8 cellular contexts compared by ENCODE assay signal in the genomic region with DNA sequence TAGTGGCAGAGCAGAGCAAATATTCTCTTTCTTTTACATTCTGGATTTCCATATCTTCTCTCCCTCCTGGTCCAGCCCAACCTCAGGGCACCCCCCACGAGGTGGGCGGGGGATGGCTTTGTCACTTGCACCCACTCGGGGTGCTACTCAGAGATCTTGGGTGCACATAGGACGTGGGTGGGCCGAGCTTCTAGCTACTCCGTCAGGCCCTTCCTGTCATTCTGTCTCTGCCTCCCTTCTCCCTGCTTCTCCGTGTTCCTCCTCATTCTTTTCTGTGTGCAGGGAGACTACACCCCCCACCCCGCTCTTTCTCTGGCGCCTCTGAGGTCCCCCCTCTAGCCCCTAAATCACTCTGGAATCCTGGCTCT. TPM values are rescaled to one million over a fixed set of nuclear protein-coding genes. Genes with fewer than 3 reads are reported as not detected.
A peak's percentile ranks its signal among the peaks of the same experiment; 100 is the strongest.
DNase-seq lines count a peak whose midpoint lies in the region; ATAC-seq and TF ChIP-seq lines count a peak whose summit lies in the region.

No MANE protein-coding gene starts in this region.

- H3K79me1 ChIP-seq in H9 (ENCODE audit: insufficient read depth, low read depth, low read length, poor library complexity, severe bottlenecking): no peaks in the 10 kb centered on the region

- DNase-seq in H9 (no peak), adrenal gland (peak in 1 of 7 donors; percentile 52), iPS-NIHi11 (ENCODE audit: low spot score) (no peak), left colon (no peak)
- no peak for DNase-seq in stimulated activated naive B cell treated with anti-CD40 and anti-IgM and Interleukin-4, amounts not matched to agents 10 μg/mL and 1 μg/mL and 100 μg/mL, for 72 hours
- no peak for DNase-seq in naive thymus-derived CD4-positive, alpha-beta T cell

- no peak overlapping the region for H2AK5ac ChIP-seq in H9 (ENCODE audit: insufficient read length, low read length)

- POLR2A ChIA-PET in naive thymus-derived CD4-positive, alpha-beta T cell (lab: Charles Lee): no interaction called here

- H3K9ac ChIP-seq in H9 (ENCODE audit: extremely low read depth, insufficient read length, low read length): no peak overlapping the region

- no peaks in the 10 kb centered on the region for H3K79me2 ChIP-seq in H9 (ENCODE audit: insufficient read depth, low read length)

- H4K8ac ChIP-seq in H9 (replicated peaks; ENCODE audit: insufficient read length, low read depth, low read length): no peak overlapping the region

- peaks cover 4% of the 10 kb centered on the region; the same call in 1 of the 2 replicates for H3K4me1 ChIP-seq in H9 (ENCODE audit: insufficient read depth, low read length)
- H3K4me1 ChIP-seq in adrenal gland (replicated peaks in 1 of 2): peaks cover 15 to 32% of the 10 kb centered on the region in 2 donors
- peaks cover 0 to under 1% of the 10 kb centered on the region in 2 donors for H3K4me1 ChIP-seq in naive thymus-derived CD4-positive, alpha-beta T cell (ENCODE audit: control insufficient read depth in 2 of 2, insufficient read depth in 2 of 2, low read length in 2 of 2)

- peaks cover 30 to 36% of the 10 kb centered on the region in 2 experiments for H3K4me1 Mint-ChIP-seq in H9
- peaks cover 49 to 64% of the 10 kb centered on the region in 2 donors for H3K4me1 Mint-ChIP-seq in stimulated activated naive B cell treated with anti-CD40 and anti-IgM and Interleukin-4, amounts not matched to agents 10 μg/mL and 1 μg/mL and 100 μg/mL, for 72 hours
- H3K4me1 Mint-ChIP-seq in naive thymus-derived CD4-positive, alpha-beta T cell: peaks cover 9 to 14% (median 10%) of the 10 kb centered on the region in 7 donors

- no peaks in the 10 kb centered on the region for H4K20me1 ChIP-seq in H9 (ENCODE audit: control insufficient read depth, insufficient read depth, insufficient read length)

- H3T11ph ChIP-seq in H9 (ENCODE audit: low read length): no peak overlapping the region

- TF ChIP-seq CTCF in H9 (conservative IDR thresholded peaks at IDR 0.05): no peak
- TF ChIP-seq CTCF in adrenal gland (IDR thresholded peaks at IDR 0.05): no peak

- no CpG with 5 or more reads among the region's 9 CpGs for WGBS in H9 (ENCODE audit: extremely low coverage, insufficient read length, low lambda C conversion rate)
- WGBS in adrenal gland, 4 donors: 26 to 51% (median 36%) methylated on average over 9 of the region's 9 CpGs

- no peak overlapping the region for H3K56ac ChIP-seq in H9 (ENCODE audit: insufficient read length, low read depth, low read length)

- H2BK12ac ChIP-seq in H9 (ENCODE audit: insufficient read length, low read depth, low read length): no peak overlapping the region

- H3K4me3 ChIP-seq in adrenal gland (peak overlapping the region in 2 of 4 donors; percentile 21 to 44), iPS-18c (ENCODE audit: insufficient read depth, low read depth, low read length) (peak overlapping the region; percentile 11)
- H3K4me3 ChIP-seq in naive thymus-derived CD4-positive, alpha-beta T cell (ENCODE audit: low read length): no peak overlapping the region

- no peak overlapping the region for H2BK15ac ChIP-seq in H9 (ENCODE audit: low read depth, low read length)

- no peaks in the 10 kb centered on the region for H3K9me3 Mint-ChIP-seq in H9
- peaks cover 0 to 3% of the 10 kb centered on the region in 2 donors for H3K9me3 Mint-ChIP-seq in stimulated activated naive B cell treated with anti-CD40 and anti-IgM and Interleukin-4, amounts not matched to agents 10 μg/mL and 1 μg/mL and 100 μg/mL, for 72 hours
- no peaks in the 10 kb centered on the region for H3K9me3 Mint-ChIP-seq in naive thymus-derived CD4-positive, alpha-beta T cell

- TF ChIP-seq POLR2A in adrenal gland (IDR thresholded peaks at IDR 0.05): no peak

- peak overlapping the region; percentile 55 to 79; a peak in 2 of 5 replicates for H3K4me3 Mint-ChIP-seq in H9
- H3K4me3 Mint-ChIP-seq in stimulated activated naive B cell treated with anti-CD40 and anti-IgM and Interleukin-4, amounts not matched to agents 10 μg/mL and 1 μg/mL and 100 μg/mL, for 72 hours: peak overlapping the region in 1 of 2 donors; percentile 0
- no peak overlapping the region for H3K4me3 Mint-ChIP-seq in naive thymus-derived CD4-positive, alpha-beta T cell

- H3K9me3 ChIP-seq in H9 (ENCODE audit: control insufficient read depth, low read depth, low read length): no peaks in the 10 kb centered on the region
- no peaks in the 10 kb centered on the region for H3K9me3 ChIP-seq in adrenal gland (replicated peaks in 1 of 3)
- H3K9me3 ChIP-seq in iPS-18c (ENCODE audit: control insufficient read depth, insufficient read depth, low read length): no peaks in the 10 kb centered on the region
- H3K9me3 ChIP-seq in naive thymus-derived CD4-positive, alpha-beta T cell (ENCODE audit: control insufficient read depth in 2 of 3, low read length in 3 of 3): no peaks in the 10 kb centered on the region

- H3K18ac ChIP-seq in H9 (ENCODE audit: insufficient read length, low read depth, low read length): no peak overlapping the region

- H3K27ac ChIP-seq in H9 (ENCODE audit: insufficient read length, low read depth, low read length): no peak overlapping the region
- peak overlapping the region; percentile 78 to 95 (median 93) for H3K27ac ChIP-seq in adrenal gland
- no peak overlapping the region for H3K27ac ChIP-seq in naive thymus-derived CD4-positive, alpha-beta T cell (ENCODE audit: low read depth, low read length)

- peaks cover 3% of the 10 kb centered on the region; the same call in 1 of the 2 replicates for H3K27me3 Mint-ChIP-seq in H9 (ENCODE audit: low read depth)
- H3K27me3 Mint-ChIP-seq in stimulated activated naive B cell treated with anti-CD40 and anti-IgM and Interleukin-4, amounts not matched to agents 10 μg/mL and 1 μg/mL and 100 μg/mL, for 72 hours: peaks cover 0 to 8% of the 10 kb centered on the region in 2 donors
- peaks cover 0 to 7% (median 0%) of the 10 kb centered on the region in 5 donors for H3K27me3 Mint-ChIP-seq in naive thymus-derived CD4-positive, alpha-beta T cell

- no peak overlapping the region for H4K91ac ChIP-seq in H9 (ENCODE audit: insufficient read length, low read depth, low read length)

- no peak overlapping the region for H3K23ac ChIP-seq in H9 (ENCODE audit: insufficient read length, low read depth, low read length)

- H3K27ac Mint-ChIP-seq in H9: peak overlapping the region in 2 of 3 experiments; percentile 88 to 99; a peak in 2 of 7 replicates
- H3K27ac Mint-ChIP-seq in stimulated activated naive B cell treated with anti-CD40 and anti-IgM and Interleukin-4, amounts not matched to agents 10 μg/mL and 1 μg/mL and 100 μg/mL, for 72 hours: peak overlapping the region; percentile 28
- H3K27ac Mint-ChIP-seq in naive thymus-derived CD4-positive, alpha-beta T cell: no peak overlapping the region

- H2BK20ac ChIP-seq in H9 (ENCODE audit: low read depth, low read length, poor library complexity, severe bottlenecking): no peak overlapping the region

- no peak for ATAC-seq in stimulated activated naive B cell treated with anti-CD40 and anti-IgM and Interleukin-4, amounts not matched to agents 10 μg/mL and 1 μg/mL and 100 μg/mL, for 72 hours (replicated peaks)
- no peak for ATAC-seq in GM21423 (IDR thresholded peaks at IDR 0.05; ENCODE audit: unreplicated experiment)
- no peak for ATAC-seq in naive thymus-derived CD4-positive, alpha-beta T cell
- no peak for ATAC-seq in left colon

- H3K27me3 ChIP-seq in H9 (ENCODE audit: insufficient read depth, low read length) (no peaks in the 10 kb centered on the region), adrenal gland (no peaks in the 10 kb centered on the region)
- no peaks in the 10 kb centered on the region for H3K27me3 ChIP-seq in naive thymus-derived CD4-positive, alpha-beta T cell (ENCODE audit: control insufficient read depth in 2 of 2, insufficient read depth in 2 of 2, low read length in 2 of 2)

- intact Hi-C loops in adrenal gland (cut with DNase I): no loop called here
- intact Hi-C loops in naive thymus-derived CD4-positive, alpha-beta T cell (cut with micrococcal nuclease): no loop called here
- intact Hi-C loops in left colon (cut with DNase I, micrococcal nuclease): no loop called here

- no peak overlapping the region for H3K4ac ChIP-seq in H9 (ENCODE audit: low read depth, low read length)

- H2BK5ac ChIP-seq in H9 (ENCODE audit: insufficient read length, low read length): no peak overlapping the region

- CTCF ChIA-PET in naive thymus-derived CD4-positive, alpha-beta T cell (lab: Charles Lee): interaction anchor here (0.9 to 2.9 kb wide), 2 partner anchors 16 to 88 kb away, joined by 3 to 9 read pairs; partner anchors contain the start of gene PCDHGA11

- peaks cover 8% of the 10 kb centered on the region for H3K23me2 ChIP-seq in H9 (ENCODE audit: insufficient read length, low read depth, low read length, poor library complexity, severe bottlenecking)

- H2BK120ac ChIP-seq in H9 (ENCODE audit: low read depth, low read length, poor library complexity, severe bottlenecking): no peak overlapping the region

- H3K14ac ChIP-seq in H9 (ENCODE audit: insufficient read depth, low read length): no peak overlapping the region

- H4K5ac ChIP-seq in H9 (ENCODE audit: insufficient read length, low read depth, low read length): no peak overlapping the region

- peaks cover 0 to 33% of the 10 kb centered on the region in 2 donors for H3K36me3 ChIP-seq in adrenal gland (replicated peaks in 1 of 2)
- H3K36me3 ChIP-seq in naive thymus-derived CD4-positive, alpha-beta T cell (ENCODE audit: control insufficient read depth in 2 of 3, insufficient read depth in 3 of 3, low read length in 3 of 3): no peaks in the 10 kb centered on the region

- H3K4me2 ChIP-seq in H9 (ENCODE audit: insufficient read depth, insufficient read length, low read length): peak overlapping the region; percentile 12

- H3K36me3 Mint-ChIP-seq in H9 (ENCODE audit: insufficient read depth in 1 of 3, low read depth in 3 of 3): peaks cover 8 to 19% (median 9%) of the 10 kb centered on the region in 3 experiments
- peaks cover 9 to 13% of the 10 kb centered on the region in 2 donors for H3K36me3 Mint-ChIP-seq in stimulated activated naive B cell treated with anti-CD40 and anti-IgM and Interleukin-4, amounts not matched to agents 10 μg/mL and 1 μg/mL and 100 μg/mL, for 72 hours
- H3K36me3 Mint-ChIP-seq in naive thymus-derived CD4-positive, alpha-beta T cell: peaks cover 0 to 3% (median 0%) of the 10 kb centered on the region in 5 donors

- H2AFZ ChIP-seq in H9 (ENCODE audit: low read length): no peak overlapping the region

RNA-seq across cellular contexts. Expression of gene PCDHGC5, which starts 19.5 kb away (rescaled TPM):
- total RNA-seq in H9 (2021): 0.57 and 0.66 TPM in 2 replicates
- total RNA-seq in adrenal gland: 1 to 10 TPM in 7 of 8 donors, under 1 TPM in 1; 0.77 to 5.2 (median 3.1) TPM
- 1 to 10 TPM in 1 of 3 donors, under 1 TPM in 2; 0.10 to 1.1 (median 0.33) TPM for polyA plus RNA-seq in adrenal gland
- under 1 TPM in 1 of 5 experiments, not detected in 4; 0.13 TPM for total RNA-seq in naive thymus-derived CD4-positive, alpha-beta T cell
- not detected for polyA plus RNA-seq in naive thymus-derived CD4-positive, alpha-beta T cell
- under 1 TPM; 0.75 to 0.76 TPM for total RNA-seq in left colon

RNA-seq across cellular contexts. Expression of gene PCDHGC4, which starts 23.6 kb away (rescaled TPM):
- total RNA-seq in H9 (2021): 4.0 and 4.3 TPM in 2 replicates
- 1 to 10 TPM in 7 of 8 donors, under 1 TPM in 1; 0.30 to 6.1 (median 2.2) TPM for total RNA-seq in adrenal gland
- polyA plus RNA-seq in adrenal gland: 1 to 10 TPM in 1 of 3 donors, under 1 TPM in 2; 0.03 to 1.0 (median 0.53) TPM
- total RNA-seq in naive thymus-derived CD4-positive, alpha-beta T cell: under 1 TPM in 1 of 5 experiments, not detected in 4; 0.22 TPM
- polyA plus RNA-seq in naive thymus-derived CD4-positive, alpha-beta T cell: not detected
- total RNA-seq in left colon: under 1 TPM; 0.64 to 0.92 TPM

RNA-seq across cellular contexts. Expression of gene PCDHGC3, which starts 32.7 kb away (rescaled TPM):
- total RNA-seq in H9 (2021): 19.8 and 22.6 TPM in 2 replicates
- 100 to 1,000 TPM in 1 of 8 donors, 10 to 100 TPM in 7; 43.3 to 103 (median 77.6) TPM for total RNA-seq in adrenal gland
- polyA plus RNA-seq in adrenal gland: 100 to 1,000 TPM in 1 of 3 donors, 10 to 100 TPM in 2; 70.4 to 112 (median 90.9) TPM
- under 1 TPM; 0.15 to 0.76 (median 0.16) TPM for total RNA-seq in naive thymus-derived CD4-positive, alpha-beta T cell
- polyA plus RNA-seq in naive thymus-derived CD4-positive, alpha-beta T cell: under 1 TPM in 1 of 2 donors, not detected in 1; 0.14 TPM
- total RNA-seq in left colon: 10 to 100 TPM; 15.3 to 16.0 TPM

Comparison
In these comparisons a context has a peak if more than half of its experiments do, and no peak if none do; other contexts are left out.
1. H3K27ac ChIP-seq: peak in adrenal gland (5 of 5); none in H9 (single experiment) and naive thymus-derived CD4-positive, alpha-beta T cell (single experiment).
2. H3K27ac Mint-ChIP-seq: peak in H9 (2 of 3) and stimulated activated naive B cell treated with anti-CD40 and anti-IgM and Interleukin-4, amounts not matched to agents 10 μg/mL and 1 μg/mL and 100 μg/mL, for 72 hours (single experiment); none in naive thymus-derived CD4-positive, alpha-beta T cell (0 of 9).
3. H3K4me3 Mint-ChIP-seq: peak in H9 (2 of 2); none in naive thymus-derived CD4-positive, alpha-beta T cell (0 of 10).
4. RNA of gene PCDHGC3, which starts 32.7 kb away (total RNA-seq): 43.3 to 103 TPM in adrenal gland, 19.8 to 22.6 TPM in H9 and 15.3 to 16.0 TPM in left colon; 0.15 to 0.76 TPM in naive thymus-derived CD4-positive, alpha-beta T cell; every median in the first group is over 4 times any median in the second.